In the genomic region with DNA sequence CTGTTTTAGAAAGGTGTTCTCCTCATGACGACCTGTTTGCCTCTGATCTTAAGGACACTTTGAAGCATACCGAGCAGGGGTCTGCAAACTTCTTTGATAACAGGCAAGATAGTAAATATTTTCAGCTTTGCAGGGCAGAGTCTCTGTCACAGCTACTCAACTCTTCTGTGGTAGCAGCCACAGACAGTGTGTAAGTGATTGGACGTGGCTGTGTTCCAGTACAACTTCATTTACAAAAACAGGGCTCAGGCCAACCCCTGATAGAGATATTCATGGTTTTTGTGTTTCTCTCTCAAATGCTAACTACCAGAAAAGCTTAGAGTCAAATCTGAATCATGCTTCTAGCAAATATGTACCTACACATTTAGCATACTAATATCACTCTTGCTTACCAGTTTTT, we compare ENCODE assay signal across 8 cellular contexts. TPM values are rescaled to one million over a fixed set of nuclear protein-coding genes. Genes with fewer than 3 reads are reported as not detected.
DNase-seq lines count a peak whose midpoint lies in the region; TF ChIP-seq lines count a peak whose summit lies in the region.

No MANE protein-coding gene starts in this region.

- H3K4me3 Mint-ChIP-seq in osteocyte (ENCODE audit: unreplicated experiment), result no peak overlapping the region

- H3K27me3 ChIP-seq in HL-60 (ENCODE audit: insufficient read depth, poor library complexity, severe bottlenecking), result no peaks in the 10 kb centered on the region

- H3K36me3 Mint-ChIP-seq in osteocyte (ENCODE audit: unreplicated experiment), result peaks cover 56% of the 10 kb centered on the region

- H3K27me3 Mint-ChIP-seq in osteocyte (ENCODE audit: unreplicated experiment), result no peaks in the 10 kb centered on the region

- DNase-seq in stimulated activated CD4-positive, alpha-beta T cell treated with anti-CD3 and anti-CD28 coated beads, Interleukin-4, amount 100 ng/mL, for 24 hours, result peak; percentile 57
- no peak for DNase-seq in stimulated activated CD4-positive, alpha-beta T cell treated with anti-CD3 and anti-CD28 coated beads, Interleukin-2, amount 100 ng/mL, for 24 hours
- no peak for DNase-seq in HL-60 (ENCODE audit: low read depth in 1 of 2, low spot score in 1 of 2)
- no peak for DNase-seq in osteocyte (ENCODE audit: extremely low spot score, unreplicated experiment)
- DNase-seq in NCI-H1694 (lab: John Stamatoyannopoulos, UW), result no peak
- no peak for DNase-seq in HEK293T (ENCODE audit: extremely low spot score)
- no peak for DNase-seq in NCI-H2029 (lab: John Stamatoyannopoulos, UW)

- no peak overlapping the region for H3K4me3 ChIP-seq in HL-60 (replicated peaks; ENCODE audit: insufficient read depth, low read length)

- H3K4me1 Mint-ChIP-seq in osteocyte (ENCODE audit: unreplicated experiment), result peaks cover 72% of the 10 kb centered on the region

- no peak for TF ChIP-seq CTCF in HL-60 (IDR thresholded peaks at IDR 0.05; ENCODE audit: insufficient read depth, low read length)
- no peak for TF ChIP-seq CTCF in osteocyte (IDR thresholded peaks at IDR 0.05)

- POLR2A ChIA-PET in HEK293T (lab: Yijun Ruan, JAX), result no interaction called here

- H3K9me3 Mint-ChIP-seq in osteocyte (ENCODE audit: unreplicated experiment), result no peaks in the 10 kb centered on the region

- peak overlapping the region; percentile 90 for H3K27ac Mint-ChIP-seq in osteocyte (ENCODE audit: unreplicated experiment)

- CTCF ChIA-PET in HEK293T (lab: Yijun Ruan, JAX), result interaction anchor here (0.6 kb wide), 1 partner anchor 10 kb away, joined by 5 read pairs; no protein-coding TSS in a partner anchor

- peak overlapping the region; percentile 62 for H3K27ac ChIP-seq in HL-60 (replicated peaks)
- peak overlapping the region; percentile 6 for H3K27ac ChIP-seq in cingulate gyrus (ENCODE audit: low read depth, low read length)

TF ChIP-seq in HEK293T, 16 proteins besides CTCF, POLR2A, EP300 and RAD21:
- no peak for TF ChIP-seq SP1 (IDR thresholded peaks at IDR 0.05)
- no peak for TF ChIP-seq FOXA1 (IDR thresholded peaks at IDR 0.05)
- no peak for TF ChIP-seq BHLHE40 (IDR thresholded peaks at IDR 0.05; ENCODE audit: borderline replicate concordance)
- TF ChIP-seq HDGF (IDR thresholded peaks at IDR 0.05; ENCODE audit: borderline replicate concordance), result no peak
- TF ChIP-seq CTBP1 (IDR thresholded peaks at IDR 0.05; ENCODE audit: borderline replicate concordance), result no peak
- TF ChIP-seq LEF1 (IDR thresholded peaks at IDR 0.05; ENCODE audit: borderline replicate concordance), result no peak
- no peak for TF ChIP-seq ARNT (IDR thresholded peaks at IDR 0.05)
- TF ChIP-seq NFRKB (IDR thresholded peaks at IDR 0.05), result no peak
- no peak for TF ChIP-seq ZNF384 (IDR thresholded peaks at IDR 0.05)
- TF ChIP-seq ELF4 (IDR thresholded peaks at IDR 0.05), result no peak
- TF ChIP-seq, protein P1, sequence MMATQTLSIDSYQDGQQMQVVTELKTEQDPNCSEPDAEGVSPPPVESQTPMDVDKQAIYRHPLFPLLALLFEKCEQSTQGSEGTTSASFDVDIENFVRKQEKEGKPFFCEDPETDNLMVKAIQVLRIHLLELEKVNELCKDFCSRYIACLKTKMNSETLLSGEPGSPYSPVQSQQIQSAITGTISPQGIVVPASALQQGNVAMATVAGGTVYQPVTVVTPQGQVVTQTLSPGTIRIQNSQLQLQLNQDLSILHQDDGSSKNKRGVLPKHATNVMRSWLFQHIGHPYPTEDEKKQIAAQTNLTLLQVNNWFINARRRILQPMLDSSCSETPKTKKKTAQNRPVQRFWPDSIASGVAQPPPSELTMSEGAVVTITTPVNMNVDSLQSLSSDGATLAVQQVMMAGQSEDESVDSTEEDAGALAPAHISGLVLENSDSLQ (IDR thresholded peaks at IDR 0.05), result no peak
- no peak for TF ChIP-seq FOXK2 (IDR thresholded peaks at IDR 0.05)
- no peak for TF ChIP-seq L3MBTL2 (conservative IDR thresholded peaks at IDR 0.05)
- TF ChIP-seq FOXM1 (IDR thresholded peaks at IDR 0.05; ENCODE audit: borderline replicate concordance), result no peak
- no peak for TF ChIP-seq SUZ12 (IDR thresholded peaks at IDR 0.05)
- TF ChIP-seq TARDBP (IDR thresholded peaks at IDR 0.05), result no peak

RNA-seq across cellular contexts. Expression of a gene that starts 51.5 kb away (rescaled TPM):
- total RNA-seq in osteocyte, result 71.5 and 72.1 TPM in 2 replicates
